In the genomic region with DNA sequence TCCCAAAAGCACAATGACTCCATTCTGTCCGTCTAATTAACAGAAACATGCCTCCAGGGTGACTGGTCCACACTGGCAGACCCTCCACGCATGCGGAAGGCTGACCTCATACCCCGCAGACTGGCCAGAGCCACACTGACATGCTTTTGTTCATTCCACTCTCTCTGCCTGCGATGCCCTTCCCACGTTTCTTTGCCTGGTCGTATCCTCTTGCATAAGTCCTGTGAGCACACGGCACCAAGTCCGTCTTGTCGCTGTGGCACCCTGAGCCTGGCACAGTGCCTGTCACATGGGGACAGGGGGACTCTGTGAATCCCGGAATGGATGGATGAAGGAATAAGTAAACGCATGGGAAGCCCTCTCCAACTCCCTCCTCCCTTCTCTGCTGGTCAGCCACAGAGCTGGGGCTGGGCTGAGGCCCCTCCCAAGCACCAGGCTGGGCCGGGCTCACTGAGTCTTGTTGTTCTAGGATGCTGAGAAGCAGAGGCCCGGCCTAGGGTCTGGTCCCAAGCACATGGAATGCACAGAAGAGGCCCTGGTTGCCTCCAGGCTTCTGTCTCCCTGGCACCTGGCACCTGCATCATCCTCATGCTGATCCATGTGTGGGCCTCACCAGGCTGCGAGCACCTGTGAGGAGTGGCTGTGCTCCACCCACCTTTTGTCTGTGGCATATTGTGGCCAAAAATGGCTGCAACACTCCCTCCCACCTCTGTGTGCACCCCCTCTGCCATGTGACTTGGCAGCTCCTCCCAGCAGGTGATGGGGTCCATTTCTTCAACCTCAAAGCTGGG, we compare ENCODE assay signal across 21 cellular contexts. TPM values are rescaled to one million over a fixed set of nuclear protein-coding genes. Genes with fewer than 3 reads are reported as not detected.
A peak's percentile ranks its signal among the peaks of the same experiment; 100 is the strongest.
DNase-seq lines count a peak whose midpoint lies in the region; ATAC-seq and TF ChIP-seq lines count a peak whose summit lies in the region.
"Had no signal": no experiment of that assay in that cellular context is flagged by ENCODE, and none has a peak within 500 bp of the region (broad histone marks: within the 10 kb centered on the region; RNA-seq: fewer than 3 reads in every experiment).

No MANE protein-coding gene starts in this region.

- 80% methylated on average over 5 of the region's 15 CpGs; no CpG with 5 or more reads in 1 of the 2 donors for WGBS in gastroesophageal sphincter (ENCODE audit: low coverage in 1 of 2), 2 donors

- peaks cover 13% of the 10 kb centered on the region for H3K27me3 ChIP-seq in gastroesophageal sphincter
- H3K27me3 ChIP-seq: Peyer's patch had no signal

- peaks cover 0 to 52% (median 0%) of the 10 kb centered on the region in 3 donors for H3K9me3 ChIP-seq in gastroesophageal sphincter

- DNase-seq in caudate nucleus (lab: John Stamatoyannopoulos, UW), result peak in 19 of 61 donors; percentile 14 to 74 (median 42)
- DNase-seq in foreskin melanocyte, result peak; percentile 3
- peak; percentile 5 for DNase-seq in medulla oblongata (ENCODE audit: extremely low spot score)
- DNase-seq: Caco-2; CD4-positive, alpha-beta T cell; DND-41; GOT3; Kasumi-1; NCI-H1417; NCI-H1694 treated with DMSO at 0.1 percent for 48 hours; NCI-H2081 treated with DMSO at 0.1 percent for 48 hours; NCI-H2171 treated with DMSO at 0.1 percent for 48 hours; NCI-H446; NCI-H526; Peyer's patch had no signal

- TF ChIP-seq EP300 in gastroesophageal sphincter (IDR thresholded peaks at IDR 0.05), result no peak

- peak overlapping the region; percentile 59 for H3K27ac ChIP-seq in caudate nucleus (ENCODE audit: low read depth, low read length)
- peak overlapping the region; percentile 23 for H3K27ac ChIP-seq in temporal lobe (ENCODE audit: low read depth, low read length)
- H3K27ac ChIP-seq in gastroesophageal sphincter, result no peak overlapping the region
- H3K27ac ChIP-seq: A549, Peyer's patch had no signal

- H3K36me3 ChIP-seq in gastroesophageal sphincter, result no peaks in the 10 kb centered on the region
- H3K36me3 ChIP-seq: Peyer's patch had no signal

- ATAC-seq in HG03378 (IDR thresholded peaks at IDR 0.05; ENCODE audit: unreplicated experiment) (no peak), gastroesophageal sphincter (no peak), GM19452 (IDR thresholded peaks at IDR 0.05; ENCODE audit: unreplicated experiment) (no peak)
- ATAC-seq: A549 had no signal

- no peak for TF ChIP-seq POLR2A in gastroesophageal sphincter (IDR thresholded peaks at IDR 0.05)

- no peak for TF ChIP-seq CTCF in gastroesophageal sphincter (IDR thresholded peaks at IDR 0.05)

- no peaks in the 10 kb centered on the region for H3K4me1 ChIP-seq in gastroesophageal sphincter
- H3K4me1 ChIP-seq: Caco-2, Peyer's patch had no signal

- H3K4me3 ChIP-seq in gastroesophageal sphincter, result no peak overlapping the region
- H3K4me3 ChIP-seq: A549, Peyer's patch had no signal

RNA-seq across cellular contexts. Expression of gene C4orf50, which starts 38.9 kb away (rescaled TPM):
- 11.3 TPM for total RNA-seq in temporal lobe
- under 1 TPM; under 0.01 to 0.25 (median 0.12) TPM for total RNA-seq in gastroesophageal sphincter
- total RNA-seq: Caco-2, MCF 10A had no signal

Comparison
In these comparisons a context has a peak if more than half of its experiments do, and no peak if none do; other contexts are left out.
1. H3K27ac ChIP-seq: peak in caudate nucleus (single experiment) and temporal lobe (single experiment); none in gastroesophageal sphincter (0 of 4).